ENCODE assay signal across 14 cellular contexts in genomic region chr15:37112171-37112570, GRCh38. TPM values are rescaled to one million over a fixed set of nuclear protein-coding genes. Genes with fewer than 3 reads are reported as not detected.
DNase-seq lines count a peak whose midpoint lies in the region; ATAC-seq, FAIRE-seq and TF ChIP-seq lines count a peak whose summit lies in the region.
"Had no signal": no experiment of that assay in that cellular context is flagged by ENCODE, and none has a peak within 500 bp of the region (broad histone marks: within the 10 kb centered on the region; RNA-seq: fewer than 3 reads in every experiment).

No MANE protein-coding gene starts in this region.

- H3K27me3 ChIP-seq in K562 (ENCODE audit: control insufficient read depth in 2 of 2, insufficient read depth in 2 of 2, low read length in 2 of 2) (no peaks in the 10 kb centered on the region), layer of hippocampus (ENCODE audit: control insufficient read depth, insufficient read depth, low read length) (peaks cover 7% of the 10 kb centered on the region), small intestine (ENCODE audit: control insufficient read depth in 2 of 2, insufficient read depth in 2 of 2, low read length in 2 of 2) (peaks cover 0 to 16% of the 10 kb centered on the region in 2 donors), testis (no peaks in the 10 kb centered on the region)

- WGBS in K562 (ENCODE audit: insufficient coverage, low coverage, missing lambda C conversion rate), result 20% methylated on average over 4 of the region's 4 CpGs
- WGBS in small intestine, 3 donors, result 16 to 35% (median 28%) methylated on average over 4 of the region's 4 CpGs
- 46 to 66% methylated on average over 4 of the region's 4 CpGs for WGBS in testis, 2 donors

- H3K4me3 ChIP-seq in K562 (no peak overlapping the region), small intestine (ENCODE audit: low read depth in 1 of 2, low read length in 2 of 2) (no peak overlapping the region), testis (no peak overlapping the region)
- H3K4me3 ChIP-seq: psoas muscle had no signal

- peak overlapping the region; percentile 66 for H2AFZ ChIP-seq in K562 (ENCODE audit: low read depth, low read length)

- POLR2A ChIA-PET in K562 (lab: Yijun Ruan, JAX), result interaction anchor here (1.6 kb wide), 1 partner anchor 8 kb away, joined by 6 read pairs; no protein-coding TSS in a partner anchor

- no peaks in the 10 kb centered on the region for H3K36me3 ChIP-seq in K562 (ENCODE audit: control insufficient read depth, insufficient read depth, low read length)
- H3K36me3 ChIP-seq in small intestine (ENCODE audit: control insufficient read depth in 2 of 2, insufficient read depth in 2 of 2, low read length in 2 of 2), result no peaks in the 10 kb centered on the region
- H3K36me3 ChIP-seq in testis (ENCODE audit: low read depth, missing control alignments), result no peaks in the 10 kb centered on the region

- ATAC-seq in K562, result peak; percentile 25; the same call in 2 of the 3 replicates
- ATAC-seq: psoas muscle had no signal

- H3K4me1 ChIP-seq in K562 (replicated peaks in 1 of 2; ENCODE audit: control insufficient read depth in 2 of 2, insufficient read depth in 2 of 2, low read length in 2 of 2), result peaks cover 3 to 11% of the 10 kb centered on the region in 2 experiments; a peak in 3 of 5 replicates
- peaks cover 0 to 1% of the 10 kb centered on the region in 2 donors for H3K4me1 ChIP-seq in small intestine (ENCODE audit: control insufficient read depth in 2 of 2, insufficient read depth in 1 of 2, low read depth in 1 of 2, low read length in 1 of 2)
- H3K4me1 ChIP-seq in testis, result no peaks in the 10 kb centered on the region
- H3K4me1 ChIP-seq: psoas muscle had no signal

- intact Hi-C loops in K562 (cut with micrococcal nuclease) (no loop called here), testis (cut with DNase I; ENCODE audit: low total_unique reads) (no loop called here)

- no peak for TF ChIP-seq POLR2A in K562 (conservative IDR thresholded peaks at IDR 0.05)
- no peak for TF ChIP-seq POLR2A in testis (IDR thresholded peaks at IDR 0.05)

- CTCF ChIA-PET in K562 (lab: Yijun Ruan, JAX; ENCODE audit: low intra/inter-chr PET ratio), result no interaction called here

- FAIRE-seq in K562 (lab: Jason Lieb, UNC) (peak; percentile 15), small intestine (lab: Jason Lieb, UNC) (no peak), urothelium cell line (lab: Jason Lieb, UNC) (no peak)
- FAIRE-seq: GM19239 had no signal

- in situ Hi-C loops in K562 (cut with MboI), result loop anchor here (25.0 kb wide), 1 partner anchor 1575 kb away; the partner anchor contains the start of gene DPH6

- TF ChIP-seq CTCF in K562 (IDR thresholded peaks at IDR 0.05 in 2 of 3, conservative IDR thresholded peaks at IDR 0.05 in 1 of 3; ENCODE audit: insufficient read depth in 2 of 3, low read depth in 1 of 3, low read length in 3 of 3), result no peak
- TF ChIP-seq CTCF in testis (IDR thresholded peaks at IDR 0.05), result no peak

- H3K9me3 ChIP-seq in K562 (replicated peaks; ENCODE audit: control insufficient read depth, insufficient read depth, low read depth, low read length) (no peaks in the 10 kb centered on the region), small intestine (ENCODE audit: control insufficient read depth, low read depth) (no peaks in the 10 kb centered on the region), testis (no peaks in the 10 kb centered on the region)
- H3K9me3 ChIP-seq: psoas muscle had no signal

- H3K9me1 ChIP-seq in K562 (ENCODE audit: control insufficient read depth, insufficient read depth, low read length), result no peaks in the 10 kb centered on the region

- no peaks in the 10 kb centered on the region for H3K79me2 ChIP-seq in K562 (ENCODE audit: control insufficient read depth, insufficient read depth, low read length)

- no peak for TF ChIP-seq EP300 in K562 (IDR thresholded peaks at IDR 0.05; ENCODE audit: low read length)

- TF ChIP-seq RAD21 in K562 (CRISPR knock-in tag; conservative IDR thresholded peaks at IDR 0.05 in 1 of 2, IDR thresholded peaks at IDR 0.05 in 1 of 2), result no peak

- DNase-seq in MV-4-11 (lab: John Stamatoyannopoulos, UW) (peak; percentile 19), K562 (ENCODE audit: extremely low read depth in 1 of 4, low spot score in 3 of 4) (no peak), small intestine (peak; percentile 65), urothelium cell line (ENCODE audit: low spot score) (no peak), testis (no peak), RKO (ENCODE audit: low spot score) (no peak)
- DNase-seq: activated T-cell treated with anti-CD3 and anti-CD28 coated beads, Interleukin-2, amount 50 U/mL, for 48 hours; Karpas-422; NCI-H446; psoas muscle; stimulated activated CD4-positive, alpha-beta T cell treated with anti-CD3 and anti-CD28 coated beads, Interleukin-15, amount 100 ng/mL, for 24 hours; T1000 had no signal

- H3K27ac ChIP-seq in K562 (ENCODE audit: extremely low read depth, low read depth, low read length) (no peak overlapping the region), layer of hippocampus (ENCODE audit: low read depth, low read length) (peak overlapping the region; percentile 2), small intestine (ENCODE audit: low read depth in 1 of 2, low read length in 1 of 2) (no peak overlapping the region), testis (no peak overlapping the region)
- H3K27ac ChIP-seq: psoas muscle had no signal

- H3K9ac ChIP-seq in K562 (ENCODE audit: insufficient read depth in 1 of 2, low read depth in 2 of 2, low read length in 2 of 2), result no peak overlapping the region

- no TSS peak for BruUV-seq in K562 (replicated peaks; lab: Mats Ljungman, UMichigan)

- H3K4me2 ChIP-seq in K562 (ENCODE audit: insufficient read depth, low read length), result no peak overlapping the region

- no peaks in the 10 kb centered on the region for H4K20me1 ChIP-seq in K562 (replicated peaks; ENCODE audit: control insufficient read depth, insufficient read depth, low read length)

TF ChIP-seq in K562, 482 proteins besides CTCF, POLR2A, EP300 and RAD21:
- TF ChIP-seq ETV6 (IDR thresholded peaks at IDR 0.05; ENCODE audit: borderline replicate concordance in 1 of 2, low read depth in 2 of 2, low read length in 1 of 2), result peak; percentile 88 to 97; a peak in 3 of 4 replicates
- TF ChIP-seq ETV6 (CRISPR knock-in tag; IDR thresholded peaks at IDR 0.05; ENCODE audit: borderline replicate concordance), result no peak
- TF ChIP-seq ZNF174 (CRISPR knock-in tag; IDR thresholded peaks at IDR 0.05), result no peak
- no peak for TF ChIP-seq ZFPM2 (CRISPR knock-in tag; IDR thresholded peaks at IDR 0.05)
- no peak for TF ChIP-seq SRSF9 (IDR thresholded peaks at IDR 0.05; ENCODE audit: borderline replicate concordance, low read depth, low read length)
- TF ChIP-seq FOXJ2 (tag; IDR thresholded peaks at IDR 0.05), result no peak
- no peak for TF ChIP-seq DLX4 (CRISPR knock-in tag; IDR thresholded peaks at IDR 0.05)
- peak; percentile 95 for TF ChIP-seq CEBPB (tag; IDR thresholded peaks at IDR 0.05)
- peak; percentile 47; the same call in 1 of the 2 replicates for TF ChIP-seq CEBPG (CRISPR knock-in tag; IDR thresholded peaks at IDR 0.05)
- TF ChIP-seq CEBPG (tag; conservative IDR thresholded peaks at IDR 0.05 in 1 of 2, IDR thresholded peaks at IDR 0.05 in 1 of 2), result peak; percentile 72 to 84
- TF ChIP-seq ELF1 (tag; IDR thresholded peaks at IDR 0.05), result peak; percentile 47; the same call in 1 of the 2 replicates
- peak; percentile 32; the same call in 1 of the 2 replicates for TF ChIP-seq ETV1 (tag; conservative IDR thresholded peaks at IDR 0.05; ENCODE audit: low read depth)
TF ChIP-seq in K562: peak in this region for 5.

RNA-seq across cellular contexts. Expression of gene MEIS2, which starts 11.8 kb away (rescaled TPM):
- 81.4 and 111 TPM in 2 replicates for total RNA-seq in K562 (2011; cell fraction: chromatin; rRNA removed; ENCODE audit: low replicate concordance)
- total RNA-seq in K562 (2011; cell fraction: nucleolus; rRNA removed), result 43.4 and 50.3 TPM in 2 replicates
- total RNA-seq in K562 (2011; cell fraction: nucleoplasm; rRNA removed), result 69.0 and 74.6 TPM in 2 replicates
- total RNA-seq in K562 (2014; rRNA removed) (22.3 and 34.4 TPM in 2 replicates), K562 (2014; rRNA removed; fragmentation: Illumina TruSeq; extraction: Trizol) (24.6 and 31.2 TPM in 2 replicates), K562 (2015; rRNA removed; fragmentation: Illumina TruSeq; extraction: Trizol) (41.0 and 45.8 TPM in 2 replicates), K562 (2021) (34.3 and 34.9 TPM in 2 replicates), testis (10 to 100 TPM; 15.7 to 19.4 TPM)
- polyA plus RNA-seq in K562 (2011; rRNA removed) (15.3 and 21.1 TPM in 2 replicates), K562 (2014; fragmentation: Illumina TruSeq; extraction: Trizol) (51.5 and 64.2 TPM in 2 replicates), K562 (2014; fragmentation: Nextera tagmentation; extraction: Ambion mirVana) (1 to 10 TPM; 7.5 to 8.4 TPM), K562 (2014; rRNA removed) (21.2 and 26.8 TPM in 2 replicates), small intestine (10 to 100 TPM in 2 of 3 donors, 1 to 10 TPM in 1; 8.7 to 13.2 (median 11.8) TPM), testis (ENCODE audit: insufficient read depth, low read depth, low replicate concordance) (7.0 TPM)
- polyA plus RNA-seq in K562 (2011; cell fraction: cytosol; rRNA removed), result 19.4 and 28.6 TPM in 2 replicates
- 43.0 and 54.5 TPM in 2 replicates for polyA plus RNA-seq in K562 (2011; cell fraction: nucleus; rRNA removed)
- 29.1 and 37.1 TPM in 2 replicates for polyA plus RNA-seq in K562 (2012)
- 49.8 and 57.7 TPM in 2 replicates for polyA minus RNA-seq in K562 (2011; rRNA and poly(A)+ RNA removed)
- polyA minus RNA-seq in K562 (2011; cell fraction: cytosol; rRNA and poly(A)+ RNA removed), result 8.4 and 8.6 TPM in 2 replicates
- polyA minus RNA-seq in K562 (2011; cell fraction: nucleus; rRNA and poly(A)+ RNA removed), result 81.6 and 103 TPM in 2 replicates

Comparison
In these comparisons a context has a peak if more than half of its experiments do, and no peak if none do; other contexts are left out.
1. DNase-seq: peak in MV-4-11 (single experiment) and small intestine (single experiment); none in K562 (0 of 4), urothelium cell line (single experiment), testis (single experiment) and RKO (single experiment).